ENCODE assay signal across 8 cellular contexts in genomic region chr20:53738039-53738944, GRCh38.
DNase-seq lines count a peak whose midpoint lies in the region; ATAC-seq lines count a peak whose summit lies in the region.

No MANE protein-coding gene starts in this region.

- peak overlapping the region; percentile 84 for H3K27ac ChIP-seq in ectodermal cell (ENCODE audit: insufficient read depth, low read depth, low read length, poor library complexity, severe bottlenecking)

- DNase-seq in NCI-H1417 (lab: John Stamatoyannopoulos, UW) (peak; percentile 12 to 95 (median 60)), NCI-H1417 treated with DMSO at 0.1 percent for 48 hours (lab: John Stamatoyannopoulos, UW) (no peak), NCI-H774 (lab: John Stamatoyannopoulos, UW) (peak; percentile 11), midbrain (lab: John Stamatoyannopoulos, UW) (peak; percentile 50)

- no peaks in the 10 kb centered on the region for H3K36me3 ChIP-seq in ectodermal cell (ENCODE audit: control insufficient read depth, insufficient read depth, low read length)

- peaks cover 66% of the 10 kb centered on the region for H3K4me1 ChIP-seq in ectodermal cell (ENCODE audit: control insufficient read depth, insufficient read depth, low read length)

- no peaks in the 10 kb centered on the region for H3K27me3 ChIP-seq in ectodermal cell (ENCODE audit: control insufficient read depth, insufficient read depth, low read length, poor library complexity, severe bottlenecking)

- WGBS in ectodermal cell, 2 experiments, result 32 to 33% methylated on average over 26 of the region's 26 CpGs

- H3K4me3 ChIP-seq in ectodermal cell (ENCODE audit: insufficient read depth, low read depth, low read length), result no peak overlapping the region

- H3K9me3 ChIP-seq in ectodermal cell (ENCODE audit: control insufficient read depth, low read length), result no peaks in the 10 kb centered on the region

- ATAC-seq in HG03571 (IDR thresholded peaks at IDR 0.05; ENCODE audit: unreplicated experiment) (no peak), GM18519 (IDR thresholded peaks at IDR 0.05; ENCODE audit: low FRiP score, unreplicated experiment) (no peak), GM18498 (IDR thresholded peaks at IDR 0.05; ENCODE audit: unreplicated experiment) (no peak)
